10 cellular contexts compared by ENCODE assay signal in the genomic region with DNA sequence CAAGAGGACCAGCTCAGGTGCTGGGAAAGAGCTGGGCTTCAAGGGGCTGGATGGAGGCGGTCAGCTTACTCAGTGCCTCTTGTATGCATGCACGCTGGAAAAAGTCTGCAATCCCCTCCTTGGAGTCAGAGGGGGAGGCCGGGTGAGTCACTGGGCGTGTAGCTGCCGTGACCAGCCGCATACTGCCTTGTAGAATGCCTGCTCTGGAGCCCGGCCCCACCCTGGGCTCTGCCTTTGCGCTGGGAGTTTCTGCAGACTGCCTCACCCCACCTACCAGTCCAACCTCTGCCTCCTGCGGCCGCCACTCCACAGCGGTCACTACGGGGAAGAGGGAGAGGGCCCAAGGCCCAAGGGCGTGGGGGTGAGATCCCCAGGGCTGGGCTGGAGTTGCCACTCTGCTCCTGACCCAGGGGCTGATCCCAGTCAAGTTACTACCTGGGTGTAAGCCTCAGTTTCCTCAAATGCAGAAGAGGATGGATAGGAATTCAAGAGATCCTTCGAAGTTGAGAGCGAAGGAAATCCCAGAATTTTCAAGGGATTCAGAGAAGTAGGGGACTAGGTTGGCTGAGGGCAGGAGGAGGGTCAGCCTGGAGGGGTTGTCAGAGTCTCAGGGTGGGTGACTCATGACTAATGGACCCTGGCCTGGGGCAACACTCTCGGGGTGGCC. TPM values are rescaled to one million over a fixed set of nuclear protein-coding genes. Genes with fewer than 3 reads are reported as not detected.
DNase-seq lines count a peak whose midpoint lies in the region; ATAC-seq lines count a peak whose summit lies in the region.
"Had no signal": no experiment of that assay in that cellular context is flagged by ENCODE, and none has a peak within 500 bp of the region (broad histone marks: within the 10 kb centered on the region; RNA-seq: fewer than 3 reads in every experiment).

No MANE protein-coding gene starts in this region.

- H3K4me1 Mint-ChIP-seq in activated CD4-positive, alpha-beta T cell treated with anti-CD3 and anti-CD28 coated beads, Interleukin-2, amount 10 ng/mL, durations not matched to agents 7 days and 5 days, result peaks cover 5% of the 10 kb centered on the region
- H3K4me1 Mint-ChIP-seq in activated T-helper 17 cell treated with anti-CD3 and anti-CD28 coated beads, Interleukin-2, amount 50 U/mL, for 72 hours, result no peaks in the 10 kb centered on the region

- no peak overlapping the region for H3K27ac Mint-ChIP-seq in activated CD4-positive, alpha-beta T cell treated with anti-CD3 and anti-CD28 coated beads, Interleukin-2, amount 10 ng/mL, durations not matched to agents 7 days and 5 days
- H3K27ac Mint-ChIP-seq in activated T-helper 17 cell treated with anti-CD3 and anti-CD28 coated beads, Interleukin-2, amount 50 U/mL, for 72 hours, result no peak overlapping the region
- H3K27ac Mint-ChIP-seq: stimulated activated naive CD8-positive, alpha-beta T cell treated with anti-CD3 and anti-CD28 coated beads, Interleukin-15, amount 100 ng/mL, for 72 hours had no signal

- H3K36me3 Mint-ChIP-seq in activated CD4-positive, alpha-beta T cell treated with anti-CD3 and anti-CD28 coated beads, Interleukin-2, amount 10 ng/mL, durations not matched to agents 7 days and 5 days (ENCODE audit: low read depth), result no peaks in the 10 kb centered on the region
- no peaks in the 10 kb centered on the region for H3K36me3 Mint-ChIP-seq in activated T-helper 17 cell treated with anti-CD3 and anti-CD28 coated beads, Interleukin-2, amount 50 U/mL, for 72 hours (ENCODE audit: low read depth)

- POLR2A ChIA-PET in activated CD4-positive, alpha-beta T cell treated with anti-CD3 and anti-CD28 coated beads, Interleukin-2, amount 10 ng/mL, durations not matched to agents 7 days and 5 days (lab: Charles Lee), result no interaction called here

- ATAC-seq in activated T-helper 17 cell treated with anti-CD3 and anti-CD28 coated beads, Interleukin-2, amount 50 U/mL, for 72 hours (replicated peaks), result no peak
- ATAC-seq: stimulated activated naive CD8-positive, alpha-beta T cell treated with anti-CD3 and anti-CD28 coated beads, Interleukin-15, amount 100 ng/mL, for 72 hours had no signal

- DNase-seq in HPDE6-E6E7 (ENCODE audit: extremely low spot score) (peak; percentile 97), astrocyte of the hippocampus (ENCODE audit: low read depth, low spot score) (peak; percentile 98), islet precursor cell (peak; percentile 99), stromal cell of bone marrow (ENCODE audit: low read depth) (peak; percentile 98), NCI-H2081 (lab: John Stamatoyannopoulos, UW) (no peak), NCI-H82 (lab: John Stamatoyannopoulos, UW) (no peak)
- no peak for DNase-seq in activated CD4-positive, alpha-beta T cell treated with anti-CD3 and anti-CD28 coated beads, Interleukin-2, amount 10 ng/mL, durations not matched to agents 7 days and 5 days
- DNase-seq: stimulated activated naive CD8-positive, alpha-beta T cell treated with anti-CD3 and anti-CD28 coated beads, Interleukin-15, amount 100 ng/mL, for 72 hours had no signal

- peaks cover 26% of the 10 kb centered on the region for H3K27me3 Mint-ChIP-seq in activated CD4-positive, alpha-beta T cell treated with anti-CD3 and anti-CD28 coated beads, Interleukin-2, amount 10 ng/mL, durations not matched to agents 7 days and 5 days
- H3K27me3 Mint-ChIP-seq in activated T-helper 17 cell treated with anti-CD3 and anti-CD28 coated beads, Interleukin-2, amount 50 U/mL, for 72 hours, result peaks cover 16% of the 10 kb centered on the region

- CTCF ChIA-PET in activated CD4-positive, alpha-beta T cell treated with anti-CD3 and anti-CD28 coated beads, Interleukin-2, amount 10 ng/mL, durations not matched to agents 7 days and 5 days (lab: Charles Lee), result no interaction called here

- no peak overlapping the region for H3K4me3 Mint-ChIP-seq in activated CD4-positive, alpha-beta T cell treated with anti-CD3 and anti-CD28 coated beads, Interleukin-2, amount 10 ng/mL, durations not matched to agents 7 days and 5 days
- H3K4me3 Mint-ChIP-seq in activated T-helper 17 cell treated with anti-CD3 and anti-CD28 coated beads, Interleukin-2, amount 50 U/mL, for 72 hours, result no peak overlapping the region
- H3K4me3 Mint-ChIP-seq: stimulated activated naive CD8-positive, alpha-beta T cell treated with anti-CD3 and anti-CD28 coated beads, Interleukin-15, amount 100 ng/mL, for 72 hours had no signal

- no peaks in the 10 kb centered on the region for H3K9me3 Mint-ChIP-seq in activated CD4-positive, alpha-beta T cell treated with anti-CD3 and anti-CD28 coated beads, Interleukin-2, amount 10 ng/mL, durations not matched to agents 7 days and 5 days
- H3K9me3 Mint-ChIP-seq in activated T-helper 17 cell treated with anti-CD3 and anti-CD28 coated beads, Interleukin-2, amount 50 U/mL, for 72 hours, result no peaks in the 10 kb centered on the region
- H3K9me3 Mint-ChIP-seq: stimulated activated naive CD8-positive, alpha-beta T cell treated with anti-CD3 and anti-CD28 coated beads, Interleukin-15, amount 100 ng/mL, for 72 hours had no signal

RNA-seq across cellular contexts. Expression of a gene that starts 4.1 kb away (rescaled TPM):
- total RNA-seq in activated CD4-positive, alpha-beta T cell treated with anti-CD3 and anti-CD28 coated beads, Interleukin-2, amount 10 ng/mL, durations not matched to agents 7 days and 5 days, result not detected
- total RNA-seq in activated T-helper 17 cell treated with anti-CD3 and anti-CD28 coated beads, Interleukin-2, amount 50 U/mL, for 72 hours, result not detected
- total RNA-seq: T-helper 1 cell treated with Interleukin-12 subunit alpha and Interleukin-12 subunit beta and Interleukin-4 antibody, amounts not matched to agents 30 ng/mL and 1 ng/mL, for 36 hours had no signal

RNA-seq across cellular contexts. Expression of a gene that starts 28.1 kb away (rescaled TPM):
- total RNA-seq in activated CD4-positive, alpha-beta T cell treated with anti-CD3 and anti-CD28 coated beads, Interleukin-2, amount 10 ng/mL, durations not matched to agents 7 days and 5 days, result not detected
- total RNA-seq in activated T-helper 17 cell treated with anti-CD3 and anti-CD28 coated beads, Interleukin-2, amount 50 U/mL, for 72 hours, result not detected
- total RNA-seq: T-helper 1 cell treated with Interleukin-12 subunit alpha and Interleukin-12 subunit beta and Interleukin-4 antibody, amounts not matched to agents 30 ng/mL and 1 ng/mL, for 36 hours had no signal

RNA-seq across cellular contexts. Expression of a gene that starts 39.8 kb away (rescaled TPM):
- 10 to 100 TPM; 18.0 to 22.1 TPM for total RNA-seq in activated CD4-positive, alpha-beta T cell treated with anti-CD3 and anti-CD28 coated beads, Interleukin-2, amount 10 ng/mL, durations not matched to agents 7 days and 5 days
- 10 to 100 TPM; 12.8 to 15.9 TPM for total RNA-seq in activated T-helper 17 cell treated with anti-CD3 and anti-CD28 coated beads, Interleukin-2, amount 50 U/mL, for 72 hours

Comparison
In these comparisons a context has a peak if more than half of its experiments do, and no peak if none do; other contexts are left out.
1. DNase-seq: peak in HPDE6-E6E7 (single experiment), astrocyte of the hippocampus (single experiment), islet precursor cell (single experiment) and stromal cell of bone marrow (single experiment); none in activated CD4-positive, alpha-beta T cell treated with anti-CD3 and anti-CD28 coated beads, Interleukin-2, amount 10 ng/mL, durations not matched to agents 7 days and 5 days (single experiment), NCI-H2081 (0 of 2) and NCI-H82 (single experiment).